Comparison of ENCODE assay signal across 29 cellular contexts in genomic region chr9:93332317-93332716, GRCh38.
"Had no signal": no experiment of that assay in that cellular context is flagged by ENCODE, and none has a peak within 500 bp of the region (broad histone marks: within the 10 kb centered on the region; RNA-seq: fewer than 3 reads in every experiment).

No MANE protein-coding gene starts in this region.

- H3K4me1 Mint-ChIP-seq: naive thymus-derived CD8-positive, alpha-beta T cell; nephron progenitor cell; neural crest cell; stimulated activated effector memory CD8-positive, alpha-beta T cell treated with anti-CD3 and anti-CD28 coated beads, Interleukin-12 subunit alpha, Interleukin-12 subunit beta, amount 100 ng/mL, for 72 hours; stimulated activated naive B cell treated with anti-CD40 and anti-IgM and Interleukin-4, amounts not matched to agents 10 μg/mL and 1 μg/mL and 100 μg/mL, for 72 hours had no signal

- H3K9me3 Mint-ChIP-seq: natural killer cell treated with Interleukin-12 subunit alpha and Interleukin-12 subunit beta and Interleukin-15 and Interleukin-18, amount 100 ng/mL, for 72 hours; type B pancreatic cell had no signal

- H3K36me3 ChIP-seq: neutrophil, pancreas, right lobe of liver, sigmoid colon, stomach, thoracic aorta, thyroid gland, tibial nerve, upper lobe of right lung, uterus had no signal

- H3K27ac ChIP-seq: neutrophil, pancreas, psoas muscle, right lobe of liver, sigmoid colon, stomach, thoracic aorta, thyroid gland, tibial nerve, upper lobe of right lung, uterus had no signal

- H3K27me3 ChIP-seq: pancreas, right lobe of liver, sigmoid colon, stomach, thyroid gland, tibial nerve, upper lobe of right lung, uterus had no signal

- DNase-seq: naive thymus-derived CD8-positive, alpha-beta T cell; nephron progenitor cell; nucleus accumbens; pancreas; posterior cingulate gyrus; psoas muscle; right cardiac atrium; right lobe of liver; sigmoid colon; small intestine; stimulated activated CD4-positive, alpha-beta T cell treated with anti-CD3 and anti-CD28 coated beads, Interleukin-15, amount 100 ng/mL, for 24 hours; stimulated activated CD4-positive, alpha-beta T cell treated with anti-CD3 and anti-CD28 coated beads, Interleukin-2, amount 100 ng/mL, for 24 hours; stimulated activated CD4-positive, alpha-beta T cell treated with anti-CD3 and anti-CD28 coated beads, Interleukin-2, amount 100 ng/mL, for 48 hours; stimulated activated CD4-positive, alpha-beta T cell treated with anti-CD3 and anti-CD28 coated beads, Interleukin-4, amount 100 ng/mL, for 24 hours; stimulated activated naive B cell treated with anti-CD40 and anti-IgM and Interleukin-4, amounts not matched to agents 10 μg/mL and 1 μg/mL and 100 μg/mL, for 72 hours; stimulated activated naive CD4-positive, alpha-beta T cell treated with Interleukin-2 at 50 U/mL for 16 hours; stomach; thyroid gland; upper lobe of right lung; uterus had no signal

- H3K4me1 ChIP-seq: pancreas, psoas muscle, right lobe of liver, sigmoid colon, stomach, thyroid gland, tibial nerve, upper lobe of right lung, uterus had no signal

- H3K27ac Mint-ChIP-seq: natural killer cell treated with Interleukin-12 subunit alpha and Interleukin-12 subunit beta and Interleukin-15 and Interleukin-18, amount 100 ng/mL, for 72 hours; progenitor cell of endocrine pancreas; stimulated activated effector memory CD8-positive, alpha-beta T cell treated with anti-CD3 and anti-CD28 coated beads, Interleukin-12 subunit alpha, Interleukin-12 subunit beta, amount 100 ng/mL, for 72 hours; stimulated activated naive B cell treated with anti-CD40 and anti-IgM and Interleukin-4, amounts not matched to agents 10 μg/mL and 1 μg/mL and 100 μg/mL, for 72 hours; stimulated activated naive CD8-positive, alpha-beta T cell treated with anti-CD3 and anti-CD28 coated beads, Interleukin-15, Interleukin-2, amounts not matched to agents 100 ng/mL and 50 ng/mL, for 24 hours; type B pancreatic cell had no signal

- H3K27me3 Mint-ChIP-seq: type B pancreatic cell had no signal

- H3K36me3 Mint-ChIP-seq: stimulated activated effector memory CD8-positive, alpha-beta T cell treated with anti-CD3 and anti-CD28 coated beads, Interleukin-12 subunit alpha, Interleukin-12 subunit beta, amount 100 ng/mL, for 72 hours; stimulated activated naive B cell treated with anti-CD40 and anti-IgM and Interleukin-4, amounts not matched to agents 10 μg/mL and 1 μg/mL and 100 μg/mL, for 72 hours; type B pancreatic cell had no signal

- ATAC-seq: naive thymus-derived CD8-positive, alpha-beta T cell; natural killer cell treated with Interleukin-12 subunit alpha and Interleukin-12 subunit beta and Interleukin-15 and Interleukin-18, amount 100 ng/mL, for 72 hours; pancreas; psoas muscle; right cardiac atrium; right lobe of liver; stimulated activated effector memory CD8-positive, alpha-beta T cell treated with anti-CD3 and anti-CD28 coated beads, Interleukin-12 subunit alpha, Interleukin-12 subunit beta, amount 100 ng/mL, for 72 hours; stimulated activated naive B cell treated with anti-CD40 and anti-IgM and Interleukin-4, amounts not matched to agents 10 μg/mL and 1 μg/mL and 100 μg/mL, for 72 hours; upper lobe of right lung had no signal

- H3K4me3 Mint-ChIP-seq: naive thymus-derived CD8-positive, alpha-beta T cell; natural killer cell treated with Interleukin-12 subunit alpha and Interleukin-12 subunit beta and Interleukin-15 and Interleukin-18, amount 100 ng/mL, for 72 hours; nephron progenitor cell; neural crest cell; stimulated activated effector memory CD8-positive, alpha-beta T cell treated with anti-CD3 and anti-CD28 coated beads, Interleukin-12 subunit alpha, Interleukin-12 subunit beta, amount 100 ng/mL, for 72 hours; stimulated activated naive B cell treated with anti-CD40 and anti-IgM and Interleukin-4, amounts not matched to agents 10 μg/mL and 1 μg/mL and 100 μg/mL, for 72 hours; stimulated activated naive CD8-positive, alpha-beta T cell treated with anti-CD3 and anti-CD28 coated beads, Interleukin-15, Interleukin-2, amounts not matched to agents 100 ng/mL and 50 ng/mL, for 24 hours; type B pancreatic cell had no signal

- H3K4me3 ChIP-seq: pancreas, psoas muscle, right lobe of liver, sigmoid colon, stomach, thoracic aorta, thyroid gland, tibial nerve, upper lobe of right lung, uterus had no signal

- H3K9me3 ChIP-seq: neutrophil, pancreas, psoas muscle, right lobe of liver, sigmoid colon, thoracic aorta, thyroid gland, tibial nerve, upper lobe of right lung, uterus had no signal
